ENCODE assay signal across 11 cellular contexts in the genomic region with DNA sequence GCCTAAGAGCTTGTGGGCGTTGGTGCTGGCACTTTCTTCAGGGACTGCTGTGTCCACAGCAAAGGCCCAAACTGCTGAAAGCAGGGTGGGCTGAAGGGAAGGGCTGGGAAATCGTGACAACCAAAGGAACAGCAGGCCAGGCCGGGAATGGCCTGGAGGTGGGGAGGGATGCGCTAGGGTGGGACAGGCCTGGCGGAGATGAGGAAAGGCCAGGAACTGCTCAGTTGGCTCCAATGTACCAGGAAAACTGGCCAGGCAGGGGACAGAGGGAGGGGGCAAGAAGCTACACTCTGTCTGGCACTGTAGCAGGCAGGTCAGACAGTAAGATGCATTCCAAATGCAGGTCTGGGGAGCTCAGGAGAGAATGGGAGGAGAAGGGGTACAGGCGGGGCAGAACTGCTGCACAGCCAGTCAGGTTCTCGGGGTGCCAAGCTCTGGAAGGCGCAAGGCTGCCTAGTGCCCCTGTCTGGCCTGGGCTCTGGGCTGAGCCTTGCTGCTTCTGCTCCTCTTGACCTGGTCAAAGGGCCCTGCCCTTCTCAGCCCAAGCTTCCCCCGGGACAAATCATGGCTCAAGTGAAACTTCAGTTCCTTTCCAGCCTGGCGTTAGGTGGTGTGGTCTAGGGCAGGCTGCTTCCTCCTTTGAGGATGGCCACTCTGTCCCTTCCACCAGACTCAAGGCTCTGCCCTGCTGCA. TPM values are rescaled to one million over a fixed set of nuclear protein-coding genes. Genes with fewer than 3 reads are reported as not detected.
DNase-seq lines count a peak whose midpoint lies in the region; ATAC-seq, FAIRE-seq and TF ChIP-seq lines count a peak whose summit lies in the region.
"Had no signal": no experiment of that assay in that cellular context is flagged by ENCODE, and none has a peak within 500 bp of the region (broad histone marks: within the 10 kb centered on the region; RNA-seq: fewer than 3 reads in every experiment).

No MANE protein-coding gene starts in this region.

- peaks cover 48% of the 10 kb centered on the region for H3K4me1 Mint-ChIP-seq in activated CD4-positive, alpha-beta T cell treated with anti-CD3 and anti-CD28 coated beads, Interleukin-2, amount 10 ng/mL, durations not matched to agents 24 days and 14 days
- peaks cover 48% of the 10 kb centered on the region for H3K4me1 Mint-ChIP-seq in activated T-helper 1 cell treated with anti-CD3 and anti-CD28 coated beads, Interleukin-12 subunit alpha, Interleukin-12 subunit beta, Interleukin-2, Interleukin-4 antibody, amounts not matched to agents 30 ng/mL and 10 ng/mL and 1 ng/mL, durations not matched to agents 14 hours and 24 hours and 36 hours (ENCODE audit: low read depth)

- H3K4me3 ChIP-seq in lung = no peak overlapping the region

- H3K4me3 Mint-ChIP-seq in activated CD4-positive, alpha-beta T cell treated with anti-CD3 and anti-CD28 coated beads, Interleukin-2, amount 10 ng/mL, durations not matched to agents 24 days and 14 days = peak overlapping the region; percentile 56
- no peak overlapping the region for H3K4me3 Mint-ChIP-seq in activated T-helper 1 cell treated with anti-CD3 and anti-CD28 coated beads, Interleukin-12 subunit alpha, Interleukin-12 subunit beta, Interleukin-2, Interleukin-4 antibody, amounts not matched to agents 30 ng/mL and 10 ng/mL and 1 ng/mL, durations not matched to agents 14 hours and 24 hours and 36 hours

- intact Hi-C loops in activated CD4-positive, alpha-beta T cell treated with anti-CD3 and anti-CD28 coated beads, Interleukin-2, amount 10 ng/mL, durations not matched to agents 24 days and 14 days (cut with micrococcal nuclease) = no loop called here
- intact Hi-C loops in activated T-helper 1 cell treated with anti-CD3 and anti-CD28 coated beads, Interleukin-12 subunit alpha, Interleukin-12 subunit beta, Interleukin-2, Interleukin-4 antibody, amounts not matched to agents 30 ng/mL and 10 ng/mL and 1 ng/mL, durations not matched to agents 14 hours and 24 hours and 36 hours (cut with micrococcal nuclease) = no loop called here

- H3K27ac ChIP-seq in lung (ENCODE audit: low read depth in 1 of 2, low read length in 1 of 2) (peak overlapping the region; percentile 8 to 87), temporal lobe (ENCODE audit: low read depth, low read length) (peak overlapping the region; percentile 41)

- peaks cover 5% of the 10 kb centered on the region for H3K27me3 Mint-ChIP-seq in activated CD4-positive, alpha-beta T cell treated with anti-CD3 and anti-CD28 coated beads, Interleukin-2, amount 10 ng/mL, durations not matched to agents 24 days and 14 days
- H3K27me3 Mint-ChIP-seq in activated T-helper 1 cell treated with anti-CD3 and anti-CD28 coated beads, Interleukin-12 subunit alpha, Interleukin-12 subunit beta, Interleukin-2, Interleukin-4 antibody, amounts not matched to agents 30 ng/mL and 10 ng/mL and 1 ng/mL, durations not matched to agents 14 hours and 24 hours and 36 hours (ENCODE audit: insufficient read depth) = peaks cover 6% of the 10 kb centered on the region

- H3K36me3 Mint-ChIP-seq in activated CD4-positive, alpha-beta T cell treated with anti-CD3 and anti-CD28 coated beads, Interleukin-2, amount 10 ng/mL, durations not matched to agents 24 days and 14 days (ENCODE audit: low read depth) = peaks cover 16% of the 10 kb centered on the region
- H3K36me3 Mint-ChIP-seq in activated T-helper 1 cell treated with anti-CD3 and anti-CD28 coated beads, Interleukin-12 subunit alpha, Interleukin-12 subunit beta, Interleukin-2, Interleukin-4 antibody, amounts not matched to agents 30 ng/mL and 10 ng/mL and 1 ng/mL, durations not matched to agents 14 hours and 24 hours and 36 hours (ENCODE audit: low read depth) = peaks cover 12% of the 10 kb centered on the region

- no peaks in the 10 kb centered on the region for H3K27me3 ChIP-seq in lung (ENCODE audit: control insufficient read depth, insufficient read depth)

- TF ChIP-seq CTCF in lung (IDR thresholded peaks at IDR 0.05; ENCODE audit: control extremely low read depth, extremely low read depth) = no peak

- no peak for ATAC-seq in lung (ENCODE audit: insufficient read depth, low FRiP score)
- ATAC-seq: SK-N-SH treated with all-trans-retinoic acid at 6 μM for 48 hours had no signal

- WGBS in lung, 2 donors = 73 to 77% methylated on average over 10 of the region's 10 CpGs

- no peaks in the 10 kb centered on the region for H3K9me3 ChIP-seq in lung (ENCODE audit: control insufficient read depth in 2 of 2, insufficient read depth in 1 of 2, low read length in 1 of 2)

- peaks cover 19% of the 10 kb centered on the region in 2 donors for H3K4me1 ChIP-seq in lung (ENCODE audit: control insufficient read depth in 2 of 2, insufficient read depth in 2 of 2, low read length in 2 of 2)

- H3K27ac Mint-ChIP-seq in activated CD4-positive, alpha-beta T cell treated with anti-CD3 and anti-CD28 coated beads, Interleukin-2, amount 10 ng/mL, durations not matched to agents 24 days and 14 days = peak overlapping the region; percentile 83
- H3K27ac Mint-ChIP-seq in activated T-helper 1 cell treated with anti-CD3 and anti-CD28 coated beads, Interleukin-12 subunit alpha, Interleukin-12 subunit beta, Interleukin-2, Interleukin-4 antibody, amounts not matched to agents 30 ng/mL and 10 ng/mL and 1 ng/mL, durations not matched to agents 14 hours and 24 hours and 36 hours = peak overlapping the region; percentile 35

- no peaks in the 10 kb centered on the region for H3K9me3 Mint-ChIP-seq in activated CD4-positive, alpha-beta T cell treated with anti-CD3 and anti-CD28 coated beads, Interleukin-2, amount 10 ng/mL, durations not matched to agents 24 days and 14 days
- no peaks in the 10 kb centered on the region for H3K9me3 Mint-ChIP-seq in activated T-helper 1 cell treated with anti-CD3 and anti-CD28 coated beads, Interleukin-12 subunit alpha, Interleukin-12 subunit beta, Interleukin-2, Interleukin-4 antibody, amounts not matched to agents 30 ng/mL and 10 ng/mL and 1 ng/mL, durations not matched to agents 14 hours and 24 hours and 36 hours

- no peak for FAIRE-seq in urothelium cell line (lab: Jason Lieb, UNC)
- FAIRE-seq: A204.1 had no signal

- no peak for DNase-seq in activated CD4-positive, alpha-beta T cell treated with anti-CD3 and anti-CD28 coated beads, Interleukin-2, amount 10 ng/mL, durations not matched to agents 24 days and 14 days
- no peak for DNase-seq in activated CD4-positive, alpha-beta T cell treated with anti-CD3 and anti-CD28 coated beads for 4 hours
- DNase-seq in activated T-helper 1 cell treated with anti-CD3 and anti-CD28 coated beads, Interleukin-12 subunit alpha, Interleukin-12 subunit beta, Interleukin-2, Interleukin-4 antibody, amounts not matched to agents 30 ng/mL and 10 ng/mL and 1 ng/mL, durations not matched to agents 14 hours and 24 hours and 36 hours (ENCODE audit: low spot score) = no peak
- DNase-seq in lung (ENCODE audit: low spot score) (no peak), urothelium cell line (ENCODE audit: low spot score) (no peak), globus pallidus (ENCODE audit: low spot score) (no peak)
- no peak for DNase-seq in effector CD4-positive, alpha-beta T cell
- DNase-seq: NCI-H226 had no signal

- peaks cover 0 to 3% of the 10 kb centered on the region in 2 donors for H3K36me3 ChIP-seq in lung (ENCODE audit: control insufficient read depth in 2 of 2, insufficient read depth in 2 of 2, low read length in 2 of 2)

RNA-seq across cellular contexts. Expression of a gene that starts 7.3 kb away (rescaled TPM):
- total RNA-seq in activated CD4-positive, alpha-beta T cell treated with anti-CD3 and anti-CD28 coated beads, Interleukin-2, amount 10 ng/mL, durations not matched to agents 24 days and 14 days = not detected in 2 replicates
- not detected in 2 replicates for total RNA-seq in activated T-helper 1 cell treated with anti-CD3 and anti-CD28 coated beads, Interleukin-12 subunit alpha, Interleukin-12 subunit beta, Interleukin-2, Interleukin-4 antibody, amounts not matched to agents 30 ng/mL and 10 ng/mL and 1 ng/mL, durations not matched to agents 14 hours and 24 hours and 36 hours
- total RNA-seq in lung (1 to 10 TPM; 1.9 to 4.3 TPM), temporal lobe (2.0 TPM)
- polyA plus RNA-seq in lung = 1 to 10 TPM; 2.9 to 4.1 TPM

RNA-seq across cellular contexts. Expression of a gene that starts 10.4 kb away (rescaled TPM):
- total RNA-seq in activated CD4-positive, alpha-beta T cell treated with anti-CD3 and anti-CD28 coated beads, Interleukin-2, amount 10 ng/mL, durations not matched to agents 24 days and 14 days = 0.83 and 1.0 TPM in 2 replicates
- 0.96 and 1.4 TPM in 2 replicates for total RNA-seq in activated T-helper 1 cell treated with anti-CD3 and anti-CD28 coated beads, Interleukin-12 subunit alpha, Interleukin-12 subunit beta, Interleukin-2, Interleukin-4 antibody, amounts not matched to agents 30 ng/mL and 10 ng/mL and 1 ng/mL, durations not matched to agents 14 hours and 24 hours and 36 hours
- total RNA-seq in lung (1 to 10 TPM in 1 of 2 donors, under 1 TPM in 1; 0.82 to 1.3 TPM), temporal lobe (1.5 TPM)
- 1 to 10 TPM; 1.2 to 1.4 TPM for polyA plus RNA-seq in lung

RNA-seq across cellular contexts. Expression of a gene that starts 12.3 kb away (rescaled TPM):
- 12.5 and 13.5 TPM in 2 replicates for total RNA-seq in activated CD4-positive, alpha-beta T cell treated with anti-CD3 and anti-CD28 coated beads, Interleukin-2, amount 10 ng/mL, durations not matched to agents 24 days and 14 days
- total RNA-seq in activated T-helper 1 cell treated with anti-CD3 and anti-CD28 coated beads, Interleukin-12 subunit alpha, Interleukin-12 subunit beta, Interleukin-2, Interleukin-4 antibody, amounts not matched to agents 30 ng/mL and 10 ng/mL and 1 ng/mL, durations not matched to agents 14 hours and 24 hours and 36 hours = 14.4 and 16.9 TPM in 2 replicates
- total RNA-seq in lung (10 to 100 TPM; 17.0 to 39.7 TPM), temporal lobe (7.9 TPM)
- 10 to 100 TPM; 15.9 to 35.8 TPM for polyA plus RNA-seq in lung

RNA-seq across cellular contexts. Expression of a gene that starts 24.3 kb away (rescaled TPM):
- total RNA-seq in activated CD4-positive, alpha-beta T cell treated with anti-CD3 and anti-CD28 coated beads, Interleukin-2, amount 10 ng/mL, durations not matched to agents 24 days and 14 days = 3.1 and 4.3 TPM in 2 replicates
- 2.5 and 3.0 TPM in 2 replicates for total RNA-seq in activated T-helper 1 cell treated with anti-CD3 and anti-CD28 coated beads, Interleukin-12 subunit alpha, Interleukin-12 subunit beta, Interleukin-2, Interleukin-4 antibody, amounts not matched to agents 30 ng/mL and 10 ng/mL and 1 ng/mL, durations not matched to agents 14 hours and 24 hours and 36 hours
- total RNA-seq in lung = 100 to 1,000 TPM; 119 to 130 TPM
- 10 to 100 TPM; 32.2 to 40.1 TPM for polyA plus RNA-seq in lung
- total RNA-seq in temporal lobe = 12.8 TPM

RNA-seq across cellular contexts. Expression of a gene that starts 38.6 kb away (rescaled TPM):
- total RNA-seq in activated CD4-positive, alpha-beta T cell treated with anti-CD3 and anti-CD28 coated beads, Interleukin-2, amount 10 ng/mL, durations not matched to agents 24 days and 14 days = 53.6 and 60.3 TPM in 2 replicates
- 54.7 and 65.3 TPM in 2 replicates for total RNA-seq in activated T-helper 1 cell treated with anti-CD3 and anti-CD28 coated beads, Interleukin-12 subunit alpha, Interleukin-12 subunit beta, Interleukin-2, Interleukin-4 antibody, amounts not matched to agents 30 ng/mL and 10 ng/mL and 1 ng/mL, durations not matched to agents 14 hours and 24 hours and 36 hours
- 10 to 100 TPM; 27.4 to 63.4 TPM for total RNA-seq in lung
- 10 to 100 TPM; 66.3 to 79.7 TPM for polyA plus RNA-seq in lung
- total RNA-seq in temporal lobe = 19.9 TPM
